Comparison of ENCODE assay signal across 16 cellular contexts in genomic region chr20:539236-539635, GRCh38. TPM values are rescaled to one million over a fixed set of nuclear protein-coding genes. Genes with fewer than 3 reads are reported as not detected.
A peak's percentile ranks its signal among the peaks of the same experiment; 100 is the strongest.
DNase-seq lines count a peak whose midpoint lies in the region; ATAC-seq, FAIRE-seq and TF ChIP-seq lines count a peak whose summit lies in the region.
"Had no signal": no experiment of that assay in that cellular context is flagged by ENCODE, and none has a peak within 500 bp of the region (broad histone marks: within the 10 kb centered on the region; RNA-seq: fewer than 3 reads in every experiment).

No MANE protein-coding gene starts in this region.

- H3F3A ChIP-seq in neural progenitor cell (ENCODE audit: low read depth), result no peaks in the 10 kb centered on the region

- SMC1A ChIA-PET in GM12878 (lab: Charles Lee; ENCODE audit: uncharacterized antibody, unreplicated experiment), result interaction anchor here (1.2 to 1.3 kb wide), 2 partner anchors 19 to 55 kb away, joined by 3 to 4 read pairs; no protein-coding TSS in a partner anchor

- no peaks in the 10 kb centered on the region for H4K20me1 ChIP-seq in H9 (ENCODE audit: control insufficient read depth, insufficient read depth, insufficient read length)
- H4K20me1 ChIP-seq in GM12878 (ENCODE audit: control insufficient read depth, insufficient read depth), result peaks cover 16% of the 10 kb centered on the region
- peaks cover 88% of the 10 kb centered on the region for H4K20me1 ChIP-seq in neural progenitor cell (ENCODE audit: low read depth)

- POLR2A ChIA-PET in GM12878 (lab: Charles Lee), result no interaction called here

- FAIRE-seq in GM12878 (lab: Jason Lieb, UNC), result no peak

- no peak overlapping the region for H3K23ac ChIP-seq in H9 (ENCODE audit: insufficient read length, low read depth, low read length)
- H3K23ac ChIP-seq in mesendoderm (ENCODE audit: low read length), result no peak overlapping the region

- peak overlapping the region; percentile 24 for H3K4me2 ChIP-seq in H9 (ENCODE audit: insufficient read depth, insufficient read length, low read length)
- peak overlapping the region; percentile 75 for H3K4me2 ChIP-seq in GM12878 (ENCODE audit: control insufficient read depth, insufficient read depth)
- no peak overlapping the region for H3K4me2 ChIP-seq in mesendoderm (ENCODE audit: low read length)
- no peak overlapping the region for H3K4me2 ChIP-seq in neural progenitor cell
- H3K4me2 ChIP-seq: KMS-11 had no signal

- H2BK120ac ChIP-seq in H9 (ENCODE audit: low read depth, low read length, poor library complexity, severe bottlenecking), result no peak overlapping the region
- no peak overlapping the region for H2BK120ac ChIP-seq in mesendoderm (ENCODE audit: low read depth, low read length)

- H2BK15ac ChIP-seq in H9 (ENCODE audit: low read depth, low read length) (no peak overlapping the region), mesendoderm (replicated peaks; ENCODE audit: low read depth) (no peak overlapping the region)

- TF ChIP-seq POLR2A in GM12878 (IDR thresholded peaks at IDR 0.05; ENCODE audit: low read depth, low read length) (no peak), testis (IDR thresholded peaks at IDR 0.05) (no peak)

- H3K9ac ChIP-seq in H9 (ENCODE audit: extremely low read depth, insufficient read length, low read length) (no peak overlapping the region), GM12878 (ENCODE audit: control insufficient read depth, insufficient read depth, low read length) (peak overlapping the region; percentile 15; the same call in 1 of the 2 replicates), mesendoderm (ENCODE audit: low read length) (no peak overlapping the region), neural progenitor cell (no peak overlapping the region)
- H3K9ac ChIP-seq: KMS-11 had no signal

- peaks cover 0 to 5% of the 10 kb centered on the region in 2 experiments; a peak in 3 of 5 replicates for H3K9me3 Mint-ChIP-seq in H9
- H3K9me3 Mint-ChIP-seq in neural progenitor cell, result peaks cover 39% of the 10 kb centered on the region
- H3K9me3 Mint-ChIP-seq: activated T-helper 2 cell treated with anti-CD3 and anti-CD28 coated beads, Interferon-gamma antibody, Interleukin-2, Interleukin-4, amounts not matched to agents 10 μg/mL and 5 μg/mL and 100 μg/mL, durations not matched to agents 14 hours and 24 hours and 36 hours had no signal

- TF ChIP-seq CTCF in H9 (conservative IDR thresholded peaks at IDR 0.05) (no peak), GM12878 (IDR thresholded peaks at IDR 0.05 in 2 of 3, conservative IDR thresholded peaks at IDR 0.05 in 1 of 3; ENCODE audit: control insufficient read depth in 2 of 3, extremely low read depth in 1 of 3, insufficient read depth in 1 of 3, low read depth in 3 of 3, low read length in 3 of 3) (no peak), neural progenitor cell (IDR thresholded peaks at IDR 0.05) (no peak), testis (IDR thresholded peaks at IDR 0.05) (no peak)

- H3K4me1 ChIP-seq in H9 (ENCODE audit: insufficient read depth, low read length), result 0 out of 2 replicates have a peak, but pooled peaks cover 6% of the 10 kb centered on the region
- peaks cover 23% of the 10 kb centered on the region for H3K4me1 ChIP-seq in GM12878 (ENCODE audit: control insufficient read depth, insufficient read depth, low read length)
- peaks cover 4% of the 10 kb centered on the region for H3K4me1 ChIP-seq in mesendoderm (ENCODE audit: control insufficient read depth, low read depth, low read length)
- peaks cover 11% of the 10 kb centered on the region for H3K4me1 ChIP-seq in neural progenitor cell
- peaks cover 40% of the 10 kb centered on the region for H3K4me1 ChIP-seq in testis

- H3K18ac ChIP-seq in H9 (ENCODE audit: insufficient read length, low read depth, low read length) (no peak overlapping the region), mesendoderm (ENCODE audit: low read length) (no peak overlapping the region)

- no peak overlapping the region for H2BK12ac ChIP-seq in H9 (ENCODE audit: insufficient read length, low read depth, low read length)

- peaks cover 5% of the 10 kb centered on the region for H3K23me2 ChIP-seq in H9 (ENCODE audit: insufficient read length, low read depth, low read length, poor library complexity, severe bottlenecking)

- H3K79me2 ChIP-seq in H9 (ENCODE audit: insufficient read depth, low read length) (peaks cover 74% of the 10 kb centered on the region), GM12878 (ENCODE audit: control insufficient read depth, insufficient read depth, low read length) (peaks cover 92% of the 10 kb centered on the region), mesendoderm (ENCODE audit: control insufficient read depth, insufficient read depth, low read length) (peaks cover 89% of the 10 kb centered on the region), neural progenitor cell (ENCODE audit: low read depth) (peaks cover 93% of the 10 kb centered on the region)

- in situ Hi-C loops in GM12878 (cut with MboI), result no loop called here

- H3K4me3 Mint-ChIP-seq in H9 (peak overlapping the region; percentile 2 to 47; a peak in 1 of 5 replicates), neural progenitor cell (no peak overlapping the region)

- BruUV-seq in GM12878 (replicated peaks; lab: Mats Ljungman, UMichigan), result no TSS peak

- ATAC-seq in GM12878 (no peak), HG02678 (IDR thresholded peaks at IDR 0.05; ENCODE audit: unreplicated experiment) (no peak)

- no peak overlapping the region for H4K5ac ChIP-seq in H9 (ENCODE audit: insufficient read length, low read depth, low read length)
- no peak overlapping the region for H4K5ac ChIP-seq in mesendoderm (ENCODE audit: low read length)

- H2BK5ac ChIP-seq in H9 (ENCODE audit: insufficient read length, low read length), result no peak overlapping the region
- no peak overlapping the region for H2BK5ac ChIP-seq in mesendoderm (ENCODE audit: low read length)

- H3K36me3 ChIP-seq in GM12878 (ENCODE audit: control insufficient read depth in 2 of 2, insufficient read depth in 2 of 2, low read length in 1 of 2), result peaks cover 0 to 8% of the 10 kb centered on the region in 2 experiments; a peak in 1 of 4 replicates
- no peaks in the 10 kb centered on the region for H3K36me3 ChIP-seq in mesendoderm (ENCODE audit: control insufficient read depth, insufficient read depth, low read length)
- H3K36me3 ChIP-seq in neural progenitor cell, result peaks cover 7% of the 10 kb centered on the region
- H3K36me3 ChIP-seq in testis (ENCODE audit: low read depth, missing control alignments), result no peaks in the 10 kb centered on the region
- H3K36me3 ChIP-seq: stomach had no signal

- CTCF ChIA-PET in GM12878 (lab: Yijun Ruan, JAX), result no interaction called here

- H3K27me3 ChIP-seq in H9 (ENCODE audit: insufficient read depth, low read length) (no peaks in the 10 kb centered on the region), GM12878 (replicated peaks in 1 of 2; ENCODE audit: control insufficient read depth in 2 of 2, insufficient read depth in 2 of 2, low read length in 1 of 2) (no peaks in the 10 kb centered on the region), mesendoderm (ENCODE audit: insufficient read depth, low read length, poor library complexity) (no peaks in the 10 kb centered on the region), neural progenitor cell (no peaks in the 10 kb centered on the region), testis (no peaks in the 10 kb centered on the region)
- H3K27me3 ChIP-seq: stomach had no signal

- H4K91ac ChIP-seq in H9 (ENCODE audit: insufficient read length, low read depth, low read length), result no peak overlapping the region

- H3K9me3 ChIP-seq in H9 (ENCODE audit: control insufficient read depth, low read depth, low read length) (no peaks in the 10 kb centered on the region), GM12878 (replicated peaks; ENCODE audit: control insufficient read depth, insufficient read depth, low read length) (peaks cover 9% of the 10 kb centered on the region; the same call in 2 of the 3 replicates), neural progenitor cell (ENCODE audit: low read depth) (no peaks in the 10 kb centered on the region), testis (no peaks in the 10 kb centered on the region)

- H2AK5ac ChIP-seq in H9 (ENCODE audit: insufficient read length, low read length), result no peak overlapping the region
- H2AK5ac ChIP-seq in mesendoderm (ENCODE audit: low read length), result no peak overlapping the region

- WGBS in H9 (ENCODE audit: extremely low coverage, insufficient read length, low lambda C conversion rate), result no CpG with 5 or more reads among the region's 2 CpGs
- WGBS in GM12878 (ENCODE audit: insufficient coverage, insufficient replicate concordance, low lambda C conversion rate, missing lambda C conversion rate), result 47% methylated on average over 2 of the region's 2 CpGs
- no CpG with 5 or more reads among the region's 2 CpGs for WGBS in mesendoderm (ENCODE audit: extremely low coverage, insufficient coverage, low lambda C conversion rate)
- 69 to 73% methylated on average over 2 of the region's 2 CpGs for WGBS in testis, 2 donors

- TF ChIP-seq RAD21 in GM12878 (IDR thresholded peaks at IDR 0.05; ENCODE audit: insufficient read depth, low read depth, low read length), result no peak

- intact Hi-C loops in GM12878 (cut with micrococcal nuclease; ENCODE audit: unreplicated experiment), result no loop called here
- intact Hi-C loops in testis (cut with DNase I; ENCODE audit: low total_unique reads), result no loop called here

- H3K27ac ChIP-seq in H9 (ENCODE audit: insufficient read length, low read depth, low read length) (no peak overlapping the region), GM12878 (ENCODE audit: control insufficient read depth, insufficient read depth) (no peak overlapping the region), mesendoderm (ENCODE audit: low read depth, low read length) (no peak overlapping the region), neural progenitor cell (no peak overlapping the region), testis (peak overlapping the region in 1 of 2 donors; percentile 43)
- H3K27ac ChIP-seq: KMS-11, skin epidermis had no signal

- H4K8ac ChIP-seq in H9 (replicated peaks; ENCODE audit: insufficient read length, low read depth, low read length) (no peak overlapping the region), mesendoderm (ENCODE audit: low read depth, low read length) (no peak overlapping the region)

- H3K27ac Mint-ChIP-seq in H9, result peak overlapping the region in 2 of 3 experiments; percentile 42 to 44; a peak in 3 of 7 replicates
- H3K27ac Mint-ChIP-seq in neural progenitor cell, result no peak overlapping the region
- H3K27ac Mint-ChIP-seq: activated T-helper 2 cell treated with anti-CD3 and anti-CD28 coated beads, Interferon-gamma antibody, Interleukin-2, Interleukin-4, amounts not matched to agents 10 μg/mL and 5 μg/mL and 100 μg/mL, durations not matched to agents 14 hours and 24 hours and 36 hours had no signal

- H3K27me3 Mint-ChIP-seq in H9 (ENCODE audit: low read depth) (peaks cover under 1% of the 10 kb centered on the region; the same call in 1 of the 2 replicates), neural progenitor cell (ENCODE audit: insufficient read depth, low read depth) (peaks cover 4% of the 10 kb centered on the region)

- no peak for TF ChIP-seq EP300 in GM12878 (IDR thresholded peaks at IDR 0.05; ENCODE audit: borderline replicate concordance in 1 of 2, control insufficient read depth in 1 of 2, low read depth in 2 of 2, low read length in 2 of 2)

- H3K56ac ChIP-seq in H9 (ENCODE audit: insufficient read length, low read depth, low read length) (no peak overlapping the region), mesendoderm (ENCODE audit: low read length) (no peak overlapping the region)

- H3K4me3 ChIP-seq in GM12878, result peak overlapping the region; percentile 43
- H3K4me3 ChIP-seq in mesendoderm (ENCODE audit: low read length), result no peak overlapping the region
- H3K4me3 ChIP-seq in neural progenitor cell, result no peak overlapping the region
- H3K4me3 ChIP-seq in testis, result no peak overlapping the region
- H3K4me3 ChIP-seq: lung, skin epidermis had no signal

- RAD21 ChIA-PET in GM12878 (lab: Charles Lee; ENCODE audit: unreplicated experiment), result interaction anchor here (0.9 kb wide), 1 partner anchor 9 kb away, joined by 4 read pairs; no protein-coding TSS in a partner anchor

- H3K4me1 Mint-ChIP-seq in H9 (peaks cover 74 to 80% of the 10 kb centered on the region in 2 experiments), neural progenitor cell (peaks cover 19% of the 10 kb centered on the region)

- peaks cover 15 to 32% (median 20%) of the 10 kb centered on the region in 3 experiments for H3K36me3 Mint-ChIP-seq in H9 (ENCODE audit: insufficient read depth in 1 of 3, low read depth in 3 of 3)
- peaks cover 56% of the 10 kb centered on the region for H3K36me3 Mint-ChIP-seq in neural progenitor cell

- DNase-seq in CD1c-positive myeloid dendritic cell (ENCODE audit: extremely low spot score) (peak; percentile 40), H9 (no peak), GM12878 (ENCODE audit: low read depth, low spot score) (no peak), mesendoderm (peak; percentile 61), neural progenitor cell (ENCODE audit: low spot score) (no peak), testis (no peak)
- DNase-seq: aorta, C1 segment of cervical spinal cord, NCI-H2029 treated with DMSO at 0.1 percent for 48 hours, NCI-H526 treated with DMSO at 0.1 percent for 48 hours, stomach had no signal

- H2BK20ac ChIP-seq in H9 (ENCODE audit: low read depth, low read length, poor library complexity, severe bottlenecking), result no peak overlapping the region

- no peak overlapping the region for H3T11ph ChIP-seq in H9 (ENCODE audit: low read length)

- no peak overlapping the region for H2AFZ ChIP-seq in H9 (ENCODE audit: low read length)
- H2AFZ ChIP-seq in GM12878 (ENCODE audit: control insufficient read depth, low read depth, low read length), result no peak overlapping the region
- no peak overlapping the region for H2AFZ ChIP-seq in neural progenitor cell (replicated peaks)

- H3K79me1 ChIP-seq in H9 (ENCODE audit: insufficient read depth, low read depth, low read length, poor library complexity, severe bottlenecking), result peaks cover 3% of the 10 kb centered on the region
- H3K79me1 ChIP-seq in mesendoderm (ENCODE audit: low read length), result no peaks in the 10 kb centered on the region

- H3K4ac ChIP-seq in H9 (ENCODE audit: low read depth, low read length) (no peak overlapping the region), mesendoderm (ENCODE audit: low read depth, low read length) (no peak overlapping the region)

- H3K14ac ChIP-seq in H9 (ENCODE audit: insufficient read depth, low read length), result no peak overlapping the region

RNA-seq across cellular contexts. Expression of gene CSNK2A1, which starts 4.4 kb away (rescaled TPM):
- total RNA-seq in H9 (2021), result 225 and 229 TPM in 2 replicates
- 350 and 361 TPM in 2 replicates for total RNA-seq in GM12878 (2013; cell fraction: nucleolus; rRNA removed)
- total RNA-seq in GM12878 (2014; rRNA removed), result 96.2 and 103 TPM in 2 replicates
- total RNA-seq in GM12878 (2014; rRNA removed; fragmentation: Illumina TruSeq; extraction: Trizol), result 141 and 143 TPM in 2 replicates
- 124 and 135 TPM in 2 replicates for total RNA-seq in GM12878 (2021)
- 40.3 TPM for polyA plus RNA-seq in GM12878 (2011; ENCODE audit: low read depth)
- polyA plus RNA-seq in GM12878 (2011; rRNA removed), result 119 and 125 TPM in 2 replicates
- 86.3 and 107 TPM in 2 replicates for polyA plus RNA-seq in GM12878 (2011; cell fraction: cytosol; rRNA removed)
- 119 and 122 TPM in 2 replicates for polyA plus RNA-seq in GM12878 (2011; cell fraction: nucleus; rRNA removed)
- polyA plus RNA-seq in GM12878 (2012), result 75.4 and 109 TPM in 2 replicates
- polyA plus RNA-seq in GM12878 (2014; fragmentation: Illumina TruSeq; extraction: Trizol), result 199 and 233 TPM in 2 replicates
- polyA plus RNA-seq in GM12878 (2014; fragmentation: Nextera tagmentation; extraction: Ambion mirVana), result 10 to 100 TPM; 47.6 to 56.5 TPM
- 75.4 and 78.6 TPM in 2 replicates for polyA plus RNA-seq in GM12878 (2014; rRNA removed)
- polyA plus RNA-seq in GM12878 (2016; fragmentation: Nextera tagmentation; extraction: Ambion mirVana), result 10 to 100 TPM; 93.8 TPM
- polyA minus RNA-seq in GM12878 (2011; rRNA and poly(A)+ RNA removed), result 151 and 205 TPM in 2 replicates
- 59.9 and 66.4 TPM in 2 replicates for polyA minus RNA-seq in GM12878 (2011; cell fraction: cytosol; rRNA and poly(A)+ RNA removed)
- polyA minus RNA-seq in GM12878 (2011; cell fraction: nucleus; rRNA and poly(A)+ RNA removed), result 72.5 and 111 TPM in 2 replicates
- polyA plus RNA-seq in mesendoderm (2013, experiment 1 of 2), result 180 TPM
- polyA plus RNA-seq in mesendoderm (2013, experiment 2 of 2), result 182 TPM
- total RNA-seq in neural progenitor cell (ENCODE audit: low replicate concordance), result 310 and 599 TPM in 2 replicates
- total RNA-seq in testis, result 100 to 1,000 TPM; 143 to 172 TPM
- 192 TPM for polyA plus RNA-seq in testis (ENCODE audit: insufficient read depth, low read depth, low replicate concordance)

Comparison
In these comparisons a context has a peak if more than half of its experiments do, and no peak if none do; other contexts are left out.
1. DNase-seq: peak in CD1c-positive myeloid dendritic cell (single experiment) and mesendoderm (single experiment); none in H9 (single experiment), GM12878 (single experiment), neural progenitor cell (single experiment) and testis (single experiment).
2. H3K4me2 ChIP-seq: peak in H9 (single experiment) and GM12878 (single experiment); none in mesendoderm (single experiment) and neural progenitor cell (single experiment).